Comparison of ENCODE assay signal across 8 cellular contexts in the genomic region with DNA sequence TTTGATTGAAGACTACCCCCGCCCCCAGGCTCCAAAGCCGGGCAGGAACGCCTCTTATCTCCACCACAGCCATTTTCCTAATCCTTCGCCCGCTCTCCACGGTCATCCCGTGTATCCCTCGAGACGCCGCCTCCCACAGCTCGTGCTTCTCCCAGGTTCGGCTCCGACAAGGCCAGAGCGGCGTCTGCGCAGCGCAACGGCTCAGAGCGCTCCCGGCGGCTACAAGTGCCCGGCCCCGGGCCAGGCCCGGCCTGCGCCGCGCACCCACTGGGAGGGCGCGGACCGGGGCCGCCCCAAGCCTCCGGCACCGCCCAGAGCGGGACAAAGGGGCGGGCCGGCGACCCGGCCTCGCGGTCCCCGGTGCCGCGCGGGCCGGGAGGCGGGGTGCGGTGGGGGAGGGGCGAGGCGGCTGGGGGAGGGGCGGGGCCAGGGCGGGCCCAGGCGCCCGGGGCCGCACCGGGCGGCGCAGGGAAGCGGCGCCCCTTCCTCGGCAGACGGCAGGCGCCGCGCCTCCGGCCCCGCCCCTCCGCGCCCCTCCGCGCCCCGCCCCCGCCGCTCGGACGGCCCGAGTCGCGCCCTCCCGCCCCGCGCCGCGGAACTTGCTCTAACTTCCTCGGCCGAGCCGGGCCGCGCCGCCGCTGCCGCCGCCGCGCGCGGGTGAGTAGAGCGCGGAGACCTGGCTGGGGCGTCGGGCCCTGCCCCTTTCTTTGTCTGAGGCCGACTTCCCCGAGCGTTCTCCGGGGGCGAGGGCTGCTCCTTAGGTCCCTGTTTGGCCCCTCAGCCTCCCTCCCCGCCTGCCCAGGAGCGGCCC. TPM values are rescaled to one million over a fixed set of nuclear protein-coding genes. Genes with fewer than 3 reads are reported as not detected.
DNase-seq lines count a peak whose midpoint lies in the region; ATAC-seq, FAIRE-seq and TF ChIP-seq lines count a peak whose summit lies in the region.

A gene with protein sequence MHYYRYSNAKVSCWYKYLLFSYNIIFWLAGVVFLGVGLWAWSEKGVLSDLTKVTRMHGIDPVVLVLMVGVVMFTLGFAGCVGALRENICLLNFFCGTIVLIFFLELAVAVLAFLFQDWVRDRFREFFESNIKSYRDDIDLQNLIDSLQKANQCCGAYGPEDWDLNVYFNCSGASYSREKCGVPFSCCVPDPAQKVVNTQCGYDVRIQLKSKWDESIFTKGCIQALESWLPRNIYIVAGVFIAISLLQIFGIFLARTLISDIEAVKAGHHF (plus strand): TSS at position 596 of the 811 bp plus-strand sequence. CDS start 34,924 bp downstream, outside the sequence.

- H3K4me3 Mint-ChIP-seq in activated naive CD4-positive, alpha-beta T cell treated with anti-CD3 and anti-CD28 coated beads, Interleukin-2, amount 50 U/mL, for 24 hours = peak within 1 kb of the TSS; percentile 97

- peak within 1 kb of the TSS; percentile 81 for H2AFZ ChIP-seq in SK-N-SH (ENCODE audit: low read depth)

- no peak for TF ChIP-seq RAD21 in SK-N-SH (IDR thresholded peaks at IDR 0.05; ENCODE audit: low read length)

- no peaks in the 10 kb centered on the region for H3K9me3 Mint-ChIP-seq in activated naive CD4-positive, alpha-beta T cell treated with anti-CD3 and anti-CD28 coated beads, Interleukin-2, amount 50 U/mL, for 24 hours

- peaks cover 9% of the 10 kb centered on the region for H3F3A ChIP-seq in SK-N-SH (replicated peaks; ENCODE audit: insufficient read depth)

- peak within 1 kb of the TSS; percentile 94 for H3K27ac Mint-ChIP-seq in activated naive CD4-positive, alpha-beta T cell treated with anti-CD3 and anti-CD28 coated beads, Interleukin-2, amount 50 U/mL, for 24 hours

- H3K36me3 Mint-ChIP-seq in activated naive CD4-positive, alpha-beta T cell treated with anti-CD3 and anti-CD28 coated beads, Interleukin-2, amount 50 U/mL, for 24 hours = no peaks in the 10 kb centered on the region

- POLR2A ChIA-PET in SK-N-SH (lab: Yijun Ruan, JAX) = interaction anchor here (1.2 kb wide), 1 partner anchor 11 kb away, joined by 3 read pairs; no protein-coding TSS in a partner anchor

- peaks cover 30 to 38% of the 10 kb centered on the region in 2 experiments for H3K4me1 ChIP-seq in SK-N-SH (ENCODE audit: control insufficient read depth in 1 of 2, insufficient read depth in 2 of 2, low read depth in 1 of 2, low read length in 1 of 2)
- H3K4me1 ChIP-seq in thoracic aorta (ENCODE audit: control insufficient read depth in 1 of 2, low read depth in 2 of 2) = peaks cover 9 to 36% of the 10 kb centered on the region in 2 donors

- no peak for TF ChIP-seq CTCF in SK-N-SH (IDR thresholded peaks at IDR 0.05)
- no peak for TF ChIP-seq CTCF in thoracic aorta (IDR thresholded peaks at IDR 0.05)

- H4K20me1 ChIP-seq in SK-N-SH (ENCODE audit: insufficient read depth) = peaks cover 38% of the 10 kb centered on the region

- peaks cover 46% of the 10 kb centered on the region for H3K79me2 ChIP-seq in SK-N-SH (ENCODE audit: insufficient read depth)

- 3% methylated on average over 37 of the region's 107 CpGs for WGBS in SK-N-SH (ENCODE audit: low lambda C conversion rate)

- no peaks in the 10 kb centered on the region for H3K9me3 ChIP-seq in SK-N-SH
- H3K9me3 ChIP-seq in thoracic aorta = no peaks in the 10 kb centered on the region

- no peaks in the 10 kb centered on the region for H3K9me2 ChIP-seq in SK-N-SH

- peaks cover 39% of the 10 kb centered on the region for H3K4me1 Mint-ChIP-seq in activated naive CD4-positive, alpha-beta T cell treated with anti-CD3 and anti-CD28 coated beads, Interleukin-2, amount 50 U/mL, for 24 hours

- H3K4me2 ChIP-seq in SK-N-SH = peak within 1 kb of the TSS; percentile 98

- ATAC-seq in GM21360 (IDR thresholded peaks at IDR 0.05; ENCODE audit: unreplicated experiment) (peak; percentile 63), thoracic aorta (ENCODE audit: insufficient number of reproducible peaks, low FRiP score, low read depth) (peak; percentile 90)

- DNase-seq in DMS114 treated with DMSO at 0.1 percent for 48 hours (lab: John Stamatoyannopoulos, UW; ENCODE audit: unreplicated experiment) = peak; percentile 49
- DNase-seq in HTR-8/SVneo (ENCODE audit: insufficient read length, low spot score) = peak; percentile 72
- peak; percentile 97 for DNase-seq in SK-N-SH
- DNase-seq in germinal center (ENCODE audit: low spot score) = peak; percentile 89
- peak in 45 of 56 donors; percentile 33 to 89 (median 68) for DNase-seq in nucleus accumbens (lab: John Stamatoyannopoulos, UW)
- DNase-seq in thoracic aorta (ENCODE audit: low spot score) = peak; percentile 52

- H3K27me3 ChIP-seq in SK-N-SH (ENCODE audit: insufficient read depth) (no peaks in the 10 kb centered on the region), thoracic aorta (replicated peaks; ENCODE audit: insufficient read depth) (no peaks in the 10 kb centered on the region)

- FAIRE-seq in HTR-8/SVneo (lab: Jason Lieb, UNC) = no peak

- H3K27ac ChIP-seq in SK-N-SH (ENCODE audit: low read depth in 2 of 2, low read length in 1 of 2) (peak within 1 kb of the TSS; percentile 82 to 83), thoracic aorta (peak within 1 kb of the TSS; percentile 91 to 98)

- CTCF ChIA-PET in SK-N-SH (lab: Yijun Ruan, JAX) = interaction anchor here (4.0 to 35.3 kb wide), 2 partner anchors 9 to 52 kb away, joined by 20 to 602 read pairs; no protein-coding TSS in a partner anchor

- no peaks in the 10 kb centered on the region for H3K27me3 Mint-ChIP-seq in activated naive CD4-positive, alpha-beta T cell treated with anti-CD3 and anti-CD28 coated beads, Interleukin-2, amount 50 U/mL, for 24 hours

- no peak for TF ChIP-seq EP300 in SK-N-SH (IDR thresholded peaks at IDR 0.05; ENCODE audit: borderline replicate concordance in 1 of 2, low read depth in 1 of 2, low read length in 1 of 2)

- H3K36me3 ChIP-seq in SK-N-SH (replicated peaks in 1 of 2; ENCODE audit: control insufficient read depth in 1 of 2, insufficient read depth in 2 of 2, low read length in 1 of 2) = no peaks in the 10 kb centered on the region
- H3K36me3 ChIP-seq in thoracic aorta = no peaks in the 10 kb centered on the region

- H3K4me3 ChIP-seq in SK-N-SH (ENCODE audit: low read depth in 2 of 2, low read length in 1 of 2) (peak within 1 kb of the TSS; percentile 82 to 99), thoracic aorta (peak within 1 kb of the TSS; percentile 96)

- peak within 1 kb of the TSS; percentile 98 for H3K9ac ChIP-seq in SK-N-SH

TF ChIP-seq in SK-N-SH, 30 proteins besides CTCF, POLR2A, EP300 and RAD21 (continues in another document):
- TF ChIP-seq GABPA (IDR thresholded peaks at IDR 0.05; ENCODE audit: low read depth) = no peak
- no peak for TF ChIP-seq MEF2A (IDR thresholded peaks at IDR 0.05; ENCODE audit: borderline replicate concordance, low read depth)
- peak; percentile 43; the same call in 1 of the 2 replicates for TF ChIP-seq TAF1 (IDR thresholded peaks at IDR 0.05; ENCODE audit: borderline replicate concordance, low read depth, low read length)
- TF ChIP-seq, protein P1, sequence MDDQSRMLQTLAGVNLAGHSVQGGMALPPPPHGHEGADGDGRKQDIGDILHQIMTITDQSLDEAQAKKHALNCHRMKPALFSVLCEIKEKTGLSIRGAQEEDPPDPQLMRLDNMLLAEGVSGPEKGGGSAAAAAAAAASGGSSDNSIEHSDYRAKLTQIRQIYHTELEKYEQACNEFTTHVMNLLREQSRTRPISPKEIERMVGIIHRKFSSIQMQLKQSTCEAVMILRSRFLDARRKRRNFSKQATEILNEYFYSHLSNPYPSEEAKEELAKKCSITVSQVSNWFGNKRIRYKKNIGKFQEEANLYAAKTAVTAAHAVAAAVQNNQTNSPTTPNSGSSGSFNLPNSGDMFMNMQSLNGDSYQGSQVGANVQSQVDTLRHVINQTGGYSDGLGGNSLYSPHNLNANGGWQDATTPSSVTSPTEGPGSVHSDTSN (IDR thresholded peaks at IDR 0.05) = no peak
- no peak for TF ChIP-seq TCF12 (IDR thresholded peaks at IDR 0.05)
- TF ChIP-seq, protein P2, sequence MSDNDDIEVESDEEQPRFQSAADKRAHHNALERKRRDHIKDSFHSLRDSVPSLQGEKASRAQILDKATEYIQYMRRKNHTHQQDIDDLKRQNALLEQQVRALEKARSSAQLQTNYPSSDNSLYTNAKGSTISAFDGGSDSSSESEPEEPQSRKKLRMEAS (IDR thresholded peaks at IDR 0.05; ENCODE audit: low read depth) = peak; percentile 85
- peak; percentile 60 for TF ChIP-seq POLR2AphosphoS5 (IDR thresholded peaks at IDR 0.05; ENCODE audit: low read depth, low read length)
- TF ChIP-seq, protein P3, sequence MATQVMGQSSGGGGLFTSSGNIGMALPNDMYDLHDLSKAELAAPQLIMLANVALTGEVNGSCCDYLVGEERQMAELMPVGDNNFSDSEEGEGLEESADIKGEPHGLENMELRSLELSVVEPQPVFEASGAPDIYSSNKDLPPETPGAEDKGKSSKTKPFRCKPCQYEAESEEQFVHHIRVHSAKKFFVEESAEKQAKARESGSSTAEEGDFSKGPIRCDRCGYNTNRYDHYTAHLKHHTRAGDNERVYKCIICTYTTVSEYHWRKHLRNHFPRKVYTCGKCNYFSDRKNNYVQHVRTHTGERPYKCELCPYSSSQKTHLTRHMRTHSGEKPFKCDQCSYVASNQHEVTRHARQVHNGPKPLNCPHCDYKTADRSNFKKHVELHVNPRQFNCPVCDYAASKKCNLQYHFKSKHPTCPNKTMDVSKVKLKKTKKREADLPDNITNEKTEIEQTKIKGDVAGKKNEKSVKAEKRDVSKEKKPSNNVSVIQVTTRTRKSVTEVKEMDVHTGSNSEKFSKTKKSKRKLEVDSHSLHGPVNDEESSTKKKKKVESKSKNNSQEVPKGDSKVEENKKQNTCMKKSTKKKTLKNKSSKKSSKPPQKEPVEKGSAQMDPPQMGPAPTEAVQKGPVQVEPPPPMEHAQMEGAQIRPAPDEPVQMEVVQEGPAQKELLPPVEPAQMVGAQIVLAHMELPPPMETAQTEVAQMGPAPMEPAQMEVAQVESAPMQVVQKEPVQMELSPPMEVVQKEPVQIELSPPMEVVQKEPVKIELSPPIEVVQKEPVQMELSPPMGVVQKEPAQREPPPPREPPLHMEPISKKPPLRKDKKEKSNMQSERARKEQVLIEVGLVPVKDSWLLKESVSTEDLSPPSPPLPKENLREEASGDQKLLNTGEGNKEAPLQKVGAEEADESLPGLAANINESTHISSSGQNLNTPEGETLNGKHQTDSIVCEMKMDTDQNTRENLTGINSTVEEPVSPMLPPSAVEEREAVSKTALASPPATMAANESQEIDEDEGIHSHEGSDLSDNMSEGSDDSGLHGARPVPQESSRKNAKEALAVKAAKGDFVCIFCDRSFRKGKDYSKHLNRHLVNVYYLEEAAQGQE (IDR thresholded peaks at IDR 0.05; ENCODE audit: low read depth, low read length) = no peak

RNA-seq across cellular contexts. Expression of the gene that starts here (rescaled TPM):
- 44.0 and 78.1 TPM in 2 replicates for polyA plus RNA-seq in SK-N-SH (2012; rRNA removed)
- polyA plus RNA-seq in SK-N-SH (2012; cell fraction: cytosol; rRNA removed) = 42.5 and 64.1 TPM in 2 replicates
- polyA plus RNA-seq in SK-N-SH (2012; cell fraction: nucleus; rRNA removed) = 57.0 and 58.9 TPM in 2 replicates
- total RNA-seq in thoracic aorta = 10 to 100 TPM; 38.2 to 40.1 TPM

Comparison
In these comparisons a context has a peak if more than half of its experiments do, and no peak if none do; other contexts are left out.
1. Peak in every context shown above with its lines: DNase-seq, ATAC-seq, H3K4me3 ChIP-seq and H3K27ac ChIP-seq.